Comparison of ENCODE assay signal across 19 cellular contexts in genomic region chr11:1653541-1654387, GRCh38. TPM values are rescaled to one million over a fixed set of nuclear protein-coding genes. Genes with fewer than 3 reads are reported as not detected.
A peak's percentile ranks its signal among the peaks of the same experiment; 100 is the strongest.
DNase-seq lines count a peak whose midpoint lies in the region; ATAC-seq and TF ChIP-seq lines count a peak whose summit lies in the region.
"Had no signal": no experiment of that assay in that cellular context is flagged by ENCODE, and none has a peak within 500 bp of the region (broad histone marks: within the 10 kb centered on the region; RNA-seq: fewer than 3 reads in every experiment).

No MANE protein-coding gene starts in this region.

- ATAC-seq in upper lobe of right lung (no peak), psoas muscle (no peak)

- H3K4me1 ChIP-seq in liver (ENCODE audit: control insufficient read depth in 4 of 4, insufficient read depth in 4 of 4, low read length in 3 of 4) (peaks cover 23 to 47% (median 42%) of the 10 kb centered on the region in 4 donors), upper lobe of right lung (peaks cover 6% of the 10 kb centered on the region), psoas muscle (no peaks in the 10 kb centered on the region)
- H3K4me1 ChIP-seq: BE2C had no signal

- WGBS in liver: 79% methylated on average over 14 of the region's 14 CpGs
- 85 to 91% (median 88%) methylated on average over 14 of the region's 14 CpGs for WGBS in psoas muscle, 3 donors

- no peaks in the 10 kb centered on the region for H3K9me3 ChIP-seq in liver (ENCODE audit: control insufficient read depth in 4 of 4, low read length in 3 of 4)
- H3K9me3 ChIP-seq in upper lobe of right lung: no peaks in the 10 kb centered on the region
- no peaks in the 10 kb centered on the region for H3K9me3 ChIP-seq in psoas muscle
- H3K9me3 ChIP-seq: BE2C had no signal

- peak overlapping the region; percentile 18 to 69 for H3K9ac ChIP-seq in liver (ENCODE audit: low read depth in 1 of 2, low read length in 2 of 2)

- TF ChIP-seq RAD21 in liver (IDR thresholded peaks at IDR 0.05): no peak

- H3K36me3 ChIP-seq in liver (ENCODE audit: control insufficient read depth in 4 of 4, insufficient read depth in 3 of 4, low read depth in 1 of 4, low read length in 3 of 4): no peaks in the 10 kb centered on the region
- no peaks in the 10 kb centered on the region for H3K36me3 ChIP-seq in upper lobe of right lung
- H3K36me3 ChIP-seq in psoas muscle (ENCODE audit: insufficient read depth in 1 of 2, low read depth in 1 of 2): no peaks in the 10 kb centered on the region
- H3K36me3 ChIP-seq: BE2C had no signal

- DNase-seq in LHCN-M2 (ENCODE audit: low read depth) (peak; percentile 18), upper lobe of right lung (peak; percentile 47), NCI-H2227 (lab: John Stamatoyannopoulos, UW; ENCODE audit: unreplicated experiment) (no peak), psoas muscle (no peak)
- DNase-seq: activated CD4-positive, alpha-beta memory T cell treated with anti-CD3 and anti-CD28 coated beads, Interleukin-2, amount 10 ng/mL, durations not matched to agents 7 days and 5 days; activated T-cell treated with anti-CD3 and anti-CD28 coated beads, Interleukin-2, amount 50 U/mL, for 24 hours; BE2C; endodermal cell; GDM1; immature natural killer cell; KG1; natural killer cell; NCI-H510A treated with DMSO at 0.1 percent for 48 hours; SHP77 treated with DMSO at 0.1 percent for 48 hours; T-helper 2 cell had no signal

- H3K27ac ChIP-seq in liver (ENCODE audit: low read depth in 1 of 2, low read length in 2 of 2): peak overlapping the region; percentile 76 to 89
- no peak overlapping the region for H3K27ac ChIP-seq in upper lobe of right lung
- no peak overlapping the region for H3K27ac ChIP-seq in psoas muscle

- H3K27me3 ChIP-seq in liver (ENCODE audit: control insufficient read depth in 4 of 4, insufficient read depth in 4 of 4, low read length in 3 of 4): no peaks in the 10 kb centered on the region
- H3K27me3 ChIP-seq in upper lobe of right lung: peaks cover 6% of the 10 kb centered on the region
- H3K27me3 ChIP-seq in psoas muscle (ENCODE audit: insufficient read depth in 3 of 3, low read length in 2 of 3): peaks cover 0 to 3% (median 2%) of the 10 kb centered on the region in 3 donors
- H3K27me3 ChIP-seq: BE2C had no signal

- no peak overlapping the region for H3K4me3 ChIP-seq in liver (ENCODE audit: low read depth in 1 of 3, low read length in 3 of 3)
- no peak overlapping the region for H3K4me3 ChIP-seq in upper lobe of right lung
- H3K4me3 ChIP-seq in psoas muscle: no peak overlapping the region

- TF ChIP-seq CTCF in liver (IDR thresholded peaks at IDR 0.05; ENCODE audit: low read depth, low read length, missing input control): no peak
- TF ChIP-seq CTCF in upper lobe of right lung (IDR thresholded peaks at IDR 0.05): no peak
- TF ChIP-seq CTCF in psoas muscle (IDR thresholded peaks at IDR 0.05): no peak

- intact Hi-C loops in upper lobe of right lung (cut with DNase I): no loop called here
- intact Hi-C loops in psoas muscle (cut with DNase I): loop anchor here in 1 of 2 donors (2.0 to 5.0 kb wide), 2 partner anchors 39 to 499 kb away; no protein-coding TSS in a partner anchor

TF ChIP-seq in liver, 16 proteins besides CTCF, POLR2A, EP300 and RAD21:
- no peak for TF ChIP-seq TAF1 (conservative IDR thresholded peaks at IDR 0.05)
- TF ChIP-seq MAX (IDR thresholded peaks at IDR 0.05): no peak
- no peak for TF ChIP-seq SP1 (IDR thresholded peaks at IDR 0.05)
- TF ChIP-seq ATF3 (IDR thresholded peaks at IDR 0.05): no peak
- no peak for TF ChIP-seq RXRA (IDR thresholded peaks at IDR 0.05)
- TF ChIP-seq JUND (IDR thresholded peaks at IDR 0.05): no peak
- no peak for TF ChIP-seq FOXA2 (IDR thresholded peaks at IDR 0.05)
- no peak for TF ChIP-seq YY1 (IDR thresholded peaks at IDR 0.05)
- no peak for TF ChIP-seq ZBTB33 (IDR thresholded peaks at IDR 0.05)
- TF ChIP-seq EGR1 (IDR thresholded peaks at IDR 0.05; ENCODE audit: low read depth in 2 of 2): no peak
- TF ChIP-seq HNF4A (conservative IDR thresholded peaks at IDR 0.05): no peak
- no peak for TF ChIP-seq REST (IDR thresholded peaks at IDR 0.05)
- no peak for TF ChIP-seq HNF4G (IDR thresholded peaks at IDR 0.05)
- TF ChIP-seq NR2F2 (IDR thresholded peaks at IDR 0.05): no peak
- no peak for TF ChIP-seq FOXA1 (IDR thresholded peaks at IDR 0.05)
- TF ChIP-seq GABPA (IDR thresholded peaks at IDR 0.05 in 1 of 2, conservative IDR thresholded peaks at IDR 0.05 in 1 of 2): no peak

RNA-seq across cellular contexts. Expression of gene KRTAP5-5, which starts 24.2 kb away (rescaled TPM):
- total RNA-seq in LHCN-M2 (2014; rRNA removed) (not detected in 2 replicates), liver (not detected), upper lobe of right lung (not detected), psoas muscle (not detected)
- not detected for polyA plus RNA-seq in LHCN-M2 (2012)
- polyA plus RNA-seq in liver (not detected), psoas muscle (not detected)
- total RNA-seq: activated CD4-positive, alpha-beta memory T cell treated with anti-CD3 and anti-CD28 coated beads, Interleukin-2, amount 10 ng/mL, durations not matched to agents 7 days and 5 days; endodermal cell; lung microvascular endothelial cell; natural killer cell; renal cortical epithelial cell; temporal lobe had no signal
- polyA plus RNA-seq: immature natural killer cell had no signal

RNA-seq across cellular contexts. Expression of gene KRTAP5-4, which starts 31.8 kb away (rescaled TPM):
- total RNA-seq in LHCN-M2 (2014; rRNA removed) (not detected in 2 replicates), liver (not detected), upper lobe of right lung (not detected), psoas muscle (not detected)
- polyA plus RNA-seq in LHCN-M2 (2012): not detected
- polyA plus RNA-seq in liver (not detected), psoas muscle (not detected)
- total RNA-seq: activated CD4-positive, alpha-beta memory T cell treated with anti-CD3 and anti-CD28 coated beads, Interleukin-2, amount 10 ng/mL, durations not matched to agents 7 days and 5 days; endodermal cell; lung microvascular endothelial cell; natural killer cell; renal cortical epithelial cell had no signal
- polyA plus RNA-seq: immature natural killer cell had no signal

RNA-seq across cellular contexts. Expression of gene KRTAP5-6, which starts 43.2 kb away (rescaled TPM):
- total RNA-seq in LHCN-M2 (2014; rRNA removed) (not detected in 2 replicates), liver (under 1 TPM in 1 of 2 donors, not detected in 1; 0.84 TPM), upper lobe of right lung (not detected), psoas muscle (not detected)
- not detected for polyA plus RNA-seq in LHCN-M2 (2012)
- polyA plus RNA-seq in liver (1 to 10 TPM in 1 of 2 donors, not detected in 1; 1.2 TPM), psoas muscle (not detected)
- total RNA-seq: activated CD4-positive, alpha-beta memory T cell treated with anti-CD3 and anti-CD28 coated beads, Interleukin-2, amount 10 ng/mL, durations not matched to agents 7 days and 5 days; endodermal cell; lung microvascular endothelial cell; natural killer cell; renal cortical epithelial cell; temporal lobe had no signal
- polyA plus RNA-seq: immature natural killer cell had no signal

RNA-seq across cellular contexts. Expression of gene KRTAP5-3, which starts 45.5 kb away (rescaled TPM):
- total RNA-seq in LHCN-M2 (2014; rRNA removed): not detected in 2 replicates
- not detected for polyA plus RNA-seq in LHCN-M2 (2012)
- total RNA-seq in liver: not detected
- not detected for polyA plus RNA-seq in liver
- total RNA-seq in upper lobe of right lung: not detected
- total RNA-seq in psoas muscle: not detected
- not detected for polyA plus RNA-seq in psoas muscle
- total RNA-seq: activated CD4-positive, alpha-beta memory T cell treated with anti-CD3 and anti-CD28 coated beads, Interleukin-2, amount 10 ng/mL, durations not matched to agents 7 days and 5 days; endodermal cell; lung microvascular endothelial cell; natural killer cell; renal cortical epithelial cell; temporal lobe had no signal
- polyA plus RNA-seq: immature natural killer cell had no signal

RNA-seq across cellular contexts. Expression of gene KRTAP5-2, which starts 55.7 kb away (rescaled TPM):
- total RNA-seq in LHCN-M2 (2014; rRNA removed) (not detected in 2 replicates), liver (not detected), upper lobe of right lung (not detected), psoas muscle (not detected)
- not detected for polyA plus RNA-seq in LHCN-M2 (2012)
- polyA plus RNA-seq in liver (under 1 TPM in 1 of 2 donors, not detected in 1; 0.08 TPM), psoas muscle (not detected)
- total RNA-seq: activated CD4-positive, alpha-beta memory T cell treated with anti-CD3 and anti-CD28 coated beads, Interleukin-2, amount 10 ng/mL, durations not matched to agents 7 days and 5 days; endodermal cell; lung microvascular endothelial cell; natural killer cell; renal cortical epithelial cell; temporal lobe had no signal
- polyA plus RNA-seq: immature natural killer cell had no signal

Comparison
In these comparisons a context has a peak if more than half of its experiments do, and no peak if none do; other contexts are left out.
1. DNase-seq: peak in LHCN-M2 (single experiment) and upper lobe of right lung (single experiment); none in NCI-H2227 (single experiment) and psoas muscle (0 of 2).
2. H3K27ac ChIP-seq: peak in liver (2 of 2); none in upper lobe of right lung (single experiment) and psoas muscle (single experiment).